6 cellular contexts compared by ENCODE assay signal in genomic region chr2:14884651-14885050, GRCh38.
"Had no signal": no experiment of that assay in that cellular context is flagged by ENCODE, and none has a peak within 500 bp of the region (broad histone marks: within the 10 kb centered on the region; RNA-seq: fewer than 3 reads in every experiment).

No MANE protein-coding gene starts in this region.

- ATAC-seq: HepG2, K562 had no signal

- H3K4me3 ChIP-seq: K562 had no signal

- DNase-seq: IMR-90, KBM-7 had no signal

- H3K27ac ChIP-seq: HL-60 had no signal

- FAIRE-seq: HepG2, HTR-8/SVneo, K562 had no signal
